ENCODE assay signal across 26 cellular contexts in genomic region chr2:88214631-88215030, GRCh38.
"Had no signal": no experiment of that assay in that cellular context is flagged by ENCODE, and none has a peak within 500 bp of the region (broad histone marks: within the 10 kb centered on the region; RNA-seq: fewer than 3 reads in every experiment).

No MANE protein-coding gene starts in this region.

- H3K4me1 ChIP-seq: left lung, lower lobe of right lung, parathyroid adenoma, psoas muscle, tibial nerve, vagina had no signal

- H3K36me3 Mint-ChIP-seq: naive thymus-derived CD8-positive, alpha-beta T cell; neural progenitor cell; type B pancreatic cell had no signal

- DNase-seq: hippocampal formation; kidney glomerular epithelial cell; left cardiac atrium; left lung; lower lobe of right lung; mammary epithelial cell; mesenchymal stem cell; naive thymus-derived CD8-positive, alpha-beta T cell; occipital lobe; psoas muscle; stimulated activated CD4-positive, alpha-beta T cell treated with anti-CD3 and anti-CD28 coated beads, Interleukin-12 subunit alpha, Interleukin-12 subunit beta, amount 100 ng/mL, for 4 hours; stimulated activated CD4-positive, alpha-beta T cell treated with anti-CD3 and anti-CD28 coated beads, Interleukin-15, amount 100 ng/mL, for 24 hours; stimulated activated CD4-positive, alpha-beta T cell treated with anti-CD3 and anti-CD28 coated beads, Interleukin-2, amount 100 ng/mL, for 24 hours; stimulated activated CD4-positive, alpha-beta T cell treated with anti-CD3 and anti-CD28 coated beads, Interleukin-4, amount 100 ng/mL, for 1 hour; stimulated activated naive CD4-positive, alpha-beta T cell; substantia nigra had no signal

- H3K27ac Mint-ChIP-seq: naive thymus-derived CD8-positive, alpha-beta T cell; nephron; neural progenitor cell; stimulated activated naive CD8-positive, alpha-beta T cell treated with anti-CD3 and anti-CD28 coated beads, Interleukin-15, Interleukin-2, amounts not matched to agents 100 ng/mL and 50 ng/mL, for 24 hours; type B pancreatic cell had no signal

- H3K4me3 Mint-ChIP-seq: naive thymus-derived CD8-positive, alpha-beta T cell; nephron; neural progenitor cell; stimulated activated naive CD8-positive, alpha-beta T cell treated with anti-CD3 and anti-CD28 coated beads, Interleukin-15, Interleukin-2, amounts not matched to agents 100 ng/mL and 50 ng/mL, for 24 hours; type B pancreatic cell had no signal

- H3K9me3 Mint-ChIP-seq: nephron; stimulated activated naive CD8-positive, alpha-beta T cell treated with anti-CD3 and anti-CD28 coated beads, Interleukin-15, Interleukin-2, amounts not matched to agents 100 ng/mL and 50 ng/mL, for 24 hours; type B pancreatic cell had no signal

- ATAC-seq: left cardiac atrium; left lung; lower lobe of right lung; naive thymus-derived CD8-positive, alpha-beta T cell; psoas muscle; sciatic nerve had no signal

- H3K9me3 ChIP-seq: left lung, lower lobe of right lung, neutrophil, psoas muscle, tibial nerve, vagina had no signal

- H3K4me1 Mint-ChIP-seq: naive thymus-derived CD8-positive, alpha-beta T cell had no signal

- H3K27me3 ChIP-seq: tibial nerve, vagina had no signal

- H3K27ac ChIP-seq: left lung, lower lobe of right lung, neural progenitor cell, neutrophil, parathyroid adenoma, psoas muscle, tibial nerve, vagina had no signal

- H3K36me3 ChIP-seq: left lung, lower lobe of right lung, neural progenitor cell, neutrophil, tibial nerve, vagina had no signal

- H3K4me3 ChIP-seq: left lung, lower lobe of right lung, neural progenitor cell, psoas muscle, skin epidermis, tibial nerve, vagina had no signal
